ENCODE assay signal across 14 cellular contexts in the genomic region with DNA sequence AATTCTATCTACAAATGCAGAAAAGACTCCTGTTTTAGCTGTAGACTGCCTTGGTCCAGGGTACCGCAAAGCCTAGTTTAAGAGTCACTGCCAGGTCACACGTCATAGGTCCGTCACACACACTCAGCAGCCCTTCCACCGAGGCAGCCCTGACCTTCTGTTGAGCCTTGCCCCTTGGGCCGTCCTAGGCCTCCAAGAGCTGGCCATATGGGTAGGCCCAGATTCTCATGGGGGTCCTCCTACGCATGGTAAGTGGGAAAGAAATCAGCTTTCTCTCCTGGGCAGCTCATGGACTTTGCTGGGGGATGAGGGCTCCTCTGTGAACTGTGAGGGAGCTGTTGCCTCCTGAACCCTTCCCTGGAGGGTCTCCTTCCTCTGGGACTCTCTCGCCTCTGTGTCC.
"Had no signal": no experiment of that assay in that cellular context is flagged by ENCODE, and none has a peak within 500 bp of the region (broad histone marks: within the 10 kb centered on the region; RNA-seq: fewer than 3 reads in every experiment).

No MANE protein-coding gene starts in this region.

- H3K9me3 ChIP-seq: ascending aorta, ovary, stomach, thoracic aorta, uterus had no signal

- H3K36me3 ChIP-seq: ascending aorta, ovary, stomach, thoracic aorta, uterus had no signal

- H3K27ac ChIP-seq: ascending aorta, hepatocyte, ovary, thoracic aorta, uterus had no signal

- DNase-seq: activated CD4-positive, alpha-beta memory T cell treated with anti-CD3 and anti-CD28 coated beads, Interleukin-2, amount 10 ng/mL, durations not matched to agents 7 days and 5 days; activated gamma-delta T cell treated with Interleukin-2 at 50 U/mL for 16 hours; activated naive CD8-positive, alpha-beta T cell treated with anti-CD3 and anti-CD28 coated beads, Interleukin-2, amount 10 ng/mL, durations not matched to agents 7 days and 5 days; activated T-cell treated with anti-CD3 and anti-CD28 coated beads, Interleukin-2, amount 50 U/mL, for 48 hours; effector CD8-positive, alpha-beta T cell; mesenchymal stem cell; ovary; stimulated activated CD4-positive, alpha-beta T cell treated with anti-CD3 and anti-CD28 coated beads, Interleukin-4, amount 100 ng/mL, for 1 hour; stomach; T-helper 9 cell; uterus had no signal

- H3K27me3 ChIP-seq: ascending aorta, hepatocyte, ovary, uterus had no signal

- H3K4me3 ChIP-seq: ascending aorta, hepatocyte, ovary, stomach, thoracic aorta, uterus had no signal

- H3K9me3 Mint-ChIP-seq: activated CD4-positive, alpha-beta memory T cell treated with anti-CD3 and anti-CD28 coated beads, Interleukin-2, amount 10 ng/mL, durations not matched to agents 7 days and 5 days; activated naive CD8-positive, alpha-beta T cell treated with anti-CD3 and anti-CD28 coated beads, Interleukin-2, amount 10 ng/mL, durations not matched to agents 7 days and 5 days had no signal

- H3K4me1 ChIP-seq: ascending aorta, stomach, uterus had no signal

- H3K4me3 Mint-ChIP-seq: activated CD4-positive, alpha-beta memory T cell treated with anti-CD3 and anti-CD28 coated beads, Interleukin-2, amount 10 ng/mL, durations not matched to agents 7 days and 5 days; activated naive CD8-positive, alpha-beta T cell treated with anti-CD3 and anti-CD28 coated beads, Interleukin-2, amount 10 ng/mL, durations not matched to agents 7 days and 5 days had no signal

- H3K27ac Mint-ChIP-seq: activated CD4-positive, alpha-beta memory T cell treated with anti-CD3 and anti-CD28 coated beads, Interleukin-2, amount 10 ng/mL, durations not matched to agents 7 days and 5 days; activated naive CD8-positive, alpha-beta T cell treated with anti-CD3 and anti-CD28 coated beads, Interleukin-2, amount 10 ng/mL, durations not matched to agents 7 days and 5 days had no signal

- H3K36me3 Mint-ChIP-seq: activated naive CD8-positive, alpha-beta T cell treated with anti-CD3 and anti-CD28 coated beads, Interleukin-2, amount 10 ng/mL, durations not matched to agents 7 days and 5 days had no signal
